ENCODE assay signal across 8 cellular contexts in genomic region chr9:75889977-75890540, GRCh38. TPM values are rescaled to one million over a fixed set of nuclear protein-coding genes. Genes with fewer than 3 reads are reported as not detected.
DNase-seq lines count a peak whose midpoint lies in the region; ATAC-seq and TF ChIP-seq lines count a peak whose summit lies in the region.

No MANE protein-coding gene starts in this region.

- H3K27me3 ChIP-seq in RWPE2 (ENCODE audit: insufficient read depth, poor library complexity, severe bottlenecking) = peaks cover 36% of the 10 kb centered on the region

- peak; percentile 33 for ATAC-seq in RWPE2 (ENCODE audit: low read depth)
- ATAC-seq in left lobe of liver = peak; percentile 65
- ATAC-seq in stimulated activated naive CD8-positive, alpha-beta T cell treated with anti-CD3 and anti-CD28 coated beads, Interleukin-15, Interleukin-2, amounts not matched to agents 100 U/mL and 50 U/mL, for 24 hours = no peak
- ATAC-seq in GM18858 (IDR thresholded peaks at IDR 0.05; ENCODE audit: unreplicated experiment) = no peak

- no peaks in the 10 kb centered on the region for H3K36me3 ChIP-seq in HEK293 (ENCODE audit: control insufficient read depth in 2 of 2, insufficient read depth in 1 of 2, low read length in 2 of 2)
- H3K36me3 ChIP-seq in RWPE2 (ENCODE audit: low read depth) = no peaks in the 10 kb centered on the region

- H3K4me1 ChIP-seq in HEK293 (ENCODE audit: control insufficient read depth, insufficient read depth, low read length) (peaks cover 11% of the 10 kb centered on the region), RWPE2 (ENCODE audit: insufficient read depth, poor library complexity, severe bottlenecking) (no peaks in the 10 kb centered on the region)

- H3K27ac ChIP-seq in HEK293 (ENCODE audit: extremely low read depth, low read depth, low read length) (peak overlapping the region; percentile 82), RWPE2 (ENCODE audit: poor library complexity, severe bottlenecking) (peak overlapping the region; percentile 20)

- CTCF ChIA-PET in HEK293 (lab: Yijun Ruan, JAX) = interaction anchor here (0.6 to 2.9 kb wide), 11 partner anchors 14 to 836 kb away, joined by 3 to 12 read pairs (median 3); no protein-coding TSS in a partner anchor

- DNase-seq in CD1c-positive myeloid dendritic cell (ENCODE audit: extremely low spot score) (peak; percentile 61), RWPE2 (ENCODE audit: low spot score) (no peak), dedifferentiated amniotic fluid mesenchymal stem cell (ENCODE audit: extremely low spot score) (peak; percentile 71), left lobe of liver (ENCODE audit: low spot score) (peak; percentile 65)
- DNase-seq in stimulated activated naive CD8-positive, alpha-beta T cell treated with anti-CD3 and anti-CD28 coated beads, Interleukin-15, Interleukin-2, amounts not matched to agents 100 U/mL and 50 U/mL, for 24 hours = peak; percentile 14
- DNase-seq in effector CD4-positive, alpha-beta T cell = no peak

- POLR2A ChIA-PET in HEK293 (lab: Yijun Ruan, JAX) = interaction anchor here (0.5 to 2.4 kb wide), 28 partner anchors 8 to 861 kb away, joined by 3 to 19 read pairs (median 4); partner anchors contain the start of genes GCNT1 and RFK

- no peak for TF ChIP-seq CTCF in HEK293 (tag by site-specific recombination; IDR thresholded peaks at IDR 0.05)
- no peak for TF ChIP-seq CTCF in RWPE2 (IDR thresholded peaks at IDR 0.05; ENCODE audit: poor library complexity, severe bottlenecking)

- H3K4me3 ChIP-seq in HEK293 (ENCODE audit: low read depth, low read length) (peak overlapping the region; percentile 81), RWPE2 (ENCODE audit: severe bottlenecking) (peak overlapping the region; percentile 49)

- H3K9me3 ChIP-seq in HEK293 (ENCODE audit: control insufficient read depth, insufficient read depth, low read depth, low read length) (no peaks in the 10 kb centered on the region), RWPE2 (ENCODE audit: severe bottlenecking) (no peaks in the 10 kb centered on the region)

TF ChIP-seq in HEK293, 187 proteins besides CTCF, POLR2A, EP300 and RAD21 (continues in another document):
- TF ChIP-seq PRDM6 (tag by site-specific recombination; IDR thresholded peaks at IDR 0.05) (no peak), RBAK (tag by site-specific recombination; IDR thresholded peaks at IDR 0.05) (no peak), ZNF114 (tag by site-specific recombination; IDR thresholded peaks at IDR 0.05) (no peak), ZNF214 (tag by site-specific recombination; IDR thresholded peaks at IDR 0.05; ENCODE audit: borderline replicate concordance) (no peak), ZSCAN5A (tag by site-specific recombination; IDR thresholded peaks at IDR 0.05) (0 out of 2 replicates have a peak, but pooled peaks have one; percentile 14), ZNF341 (tag by site-specific recombination; IDR thresholded peaks at IDR 0.05; ENCODE audit: low read depth) (peak; percentile 73), ZBTB48 (tag by site-specific recombination; IDR thresholded peaks at IDR 0.05) (no peak), ZNF24 (tag by site-specific recombination; IDR thresholded peaks at IDR 0.05) (peak; percentile 56; the same call in 1 of the 2 replicates), ZNF639 (tag by site-specific recombination; IDR thresholded peaks at IDR 0.05) (peak; percentile 66; the same call in 1 of the 2 replicates), TSHZ1 (tag by site-specific recombination; IDR thresholded peaks at IDR 0.05; ENCODE audit: borderline replicate concordance) (no peak), PRDM1 (tag by site-specific recombination; IDR thresholded peaks at IDR 0.05) (peak; percentile 49), ZNF747 (tag by site-specific recombination; IDR thresholded peaks at IDR 0.05) (no peak), ZBTB6 (tag by site-specific recombination; IDR thresholded peaks at IDR 0.05) (no peak), ZNF530 (tag by site-specific recombination; IDR thresholded peaks at IDR 0.05; ENCODE audit: low read depth) (no peak), ZNF629 (tag by site-specific recombination; IDR thresholded peaks at IDR 0.05) (no peak), SALL2 (tag by site-specific recombination; IDR thresholded peaks at IDR 0.05; ENCODE audit: borderline replicate concordance) (no peak), ZBTB26 (tag by site-specific recombination; optimal IDR thresholded peaks at IDR 0.05) (no peak), ZNF335 (tag by site-specific recombination; conservative IDR thresholded peaks at IDR 0.05) (peak; percentile 79), KLF8 (tag by site-specific recombination; IDR thresholded peaks at IDR 0.05) (no peak)

RNA-seq across cellular contexts. Expression of gene PCSK5, which starts 0.4 kb away (rescaled TPM):
- 3.2 TPM for total RNA-seq in left lobe of liver

Comparison
In these comparisons a context has a peak if more than half of its experiments do, and no peak if none do; other contexts are left out.
1. DNase-seq: peak in CD1c-positive myeloid dendritic cell (single experiment), dedifferentiated amniotic fluid mesenchymal stem cell (single experiment), left lobe of liver (single experiment) and stimulated activated naive CD8-positive, alpha-beta T cell treated with anti-CD3 and anti-CD28 coated beads, Interleukin-15, Interleukin-2, amounts not matched to agents 100 U/mL and 50 U/mL, for 24 hours (single experiment); none in RWPE2 (single experiment) and effector CD4-positive, alpha-beta T cell (single experiment).
2. ATAC-seq: peak in RWPE2 (single experiment) and left lobe of liver (single experiment); none in stimulated activated naive CD8-positive, alpha-beta T cell treated with anti-CD3 and anti-CD28 coated beads, Interleukin-15, Interleukin-2, amounts not matched to agents 100 U/mL and 50 U/mL, for 24 hours (single experiment) and GM18858 (single experiment).